In the genomic region with DNA sequence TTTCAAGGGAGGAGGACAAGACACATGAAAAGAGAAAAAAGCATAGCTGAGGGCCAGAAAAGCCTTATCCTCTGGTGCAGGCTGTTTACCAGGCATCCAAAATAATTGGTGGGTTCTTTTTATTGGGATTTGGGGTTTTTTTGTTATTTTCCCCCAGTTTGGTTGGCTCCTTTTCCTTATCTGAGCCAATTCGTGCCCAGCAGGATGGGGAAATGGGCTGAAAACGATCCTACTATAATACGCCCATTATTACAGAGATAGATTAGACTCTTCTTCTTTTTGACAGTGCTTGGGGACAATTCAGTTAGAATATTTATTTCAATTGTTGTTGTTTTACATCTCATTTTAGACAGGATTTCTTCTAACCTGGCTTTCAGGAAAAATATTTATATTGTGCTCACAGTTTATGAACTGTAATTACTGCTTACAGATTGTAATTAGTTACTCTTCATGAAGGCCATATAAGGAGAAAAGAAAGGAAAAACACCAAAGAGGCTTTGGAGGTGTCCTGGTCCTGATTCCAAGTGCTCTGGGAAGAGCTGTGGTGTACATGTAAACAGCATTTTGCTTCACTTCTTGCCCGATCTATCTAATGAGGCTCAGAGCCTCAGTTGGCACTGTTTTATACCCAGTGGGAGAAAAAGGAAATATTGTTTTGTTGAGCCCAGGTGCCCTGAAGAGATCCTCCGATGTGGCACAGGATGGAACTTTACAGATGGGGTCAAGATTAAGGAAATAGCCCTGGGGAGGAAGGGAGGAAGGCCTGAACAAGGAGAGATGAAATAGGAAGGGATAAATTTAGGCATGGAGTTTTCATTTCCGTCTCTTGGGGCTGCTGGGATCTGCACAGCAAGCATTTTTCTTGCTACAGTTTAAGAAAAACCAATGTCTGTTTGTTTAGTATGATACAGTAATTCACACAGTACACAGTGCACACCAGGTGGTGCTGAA, we compare ENCODE assay signal across 8 cellular contexts. TPM values are rescaled to one million over a fixed set of nuclear protein-coding genes. Genes with fewer than 3 reads are reported as not detected.
A peak's percentile ranks its signal among the peaks of the same experiment; 100 is the strongest.
DNase-seq lines count a peak whose midpoint lies in the region; ATAC-seq and TF ChIP-seq lines count a peak whose summit lies in the region.

No MANE protein-coding gene starts in this region.

- H3K4me1 ChIP-seq in Panc1 (ENCODE audit: control insufficient read depth, insufficient read depth, low read length) (peaks cover 14% of the 10 kb centered on the region), duodenal mucosa (ENCODE audit: control insufficient read depth in 1 of 2, insufficient read depth in 2 of 2, low read length in 2 of 2) (peaks cover 13 to 20% of the 10 kb centered on the region in 2 donors), vagina (peaks cover 52% of the 10 kb centered on the region)

- TF ChIP-seq POLR2A in vagina (IDR thresholded peaks at IDR 0.05) = no peak

- no peaks in the 10 kb centered on the region for H3K27me3 Mint-ChIP-seq in mesothelial cell of epicardium (ENCODE audit: low read depth)

- BruUV-seq in Panc1 (replicated peaks; lab: Mats Ljungman, UMichigan) = TSS peak; percentile 98

- POLR2A ChIA-PET in AG04449 (lab: Yijun Ruan, JAX) (interaction anchor here (0.8 to 2.7 kb wide), 5 partner anchors 11 to 159 kb away, joined by 3 to 13 read pairs (median 3); a partner anchor contains a TSS), Panc1 (lab: Charles Lee) (interaction anchor here (0.6 to 1.2 kb wide), 3 partner anchors 10 to 245 kb away, joined by 3 to 7 read pairs (median 6); a partner anchor contains a TSS)

- H3K27ac Mint-ChIP-seq in mesothelial cell of epicardium = peak overlapping the region; percentile 98

- ATAC-seq in Panc1 (no peak), GM18519 (IDR thresholded peaks at IDR 0.05; ENCODE audit: low FRiP score, unreplicated experiment) (no peak)

- DNase-seq in AG04449 (ENCODE audit: low read depth, low spot score) (no peak), GM13977 (ENCODE audit: low spot score) (no peak), Panc1 (ENCODE audit: low read depth, low spot score) (no peak), mesothelial cell of epicardium (ENCODE audit: low spot score in 2 of 2, unreplicated experiment in 2 of 2) (no peak), vagina (ENCODE audit: extremely low spot score in 2 of 2) (no peak), 8988T (no peak)

- H3K9ac ChIP-seq in duodenal mucosa (ENCODE audit: low read depth in 1 of 2, low read length in 2 of 2) = peak overlapping the region; percentile 66 to 99

- H3K4me3 Mint-ChIP-seq in mesothelial cell of epicardium = peak overlapping the region; percentile 91

- H3K36me3 ChIP-seq in Panc1 (ENCODE audit: control insufficient read depth, insufficient read depth, low read length) (peaks cover 3% of the 10 kb centered on the region; the same call in 1 of the 2 replicates), duodenal mucosa (ENCODE audit: control insufficient read depth in 1 of 2, insufficient read depth in 2 of 2, low read length in 2 of 2) (peaks cover 0 to 4% of the 10 kb centered on the region in 2 donors), vagina (no peaks in the 10 kb centered on the region)

- intact Hi-C loops in Panc1 (cut with micrococcal nuclease; ENCODE audit: unreplicated experiment) (no loop called here), vagina (cut with DNase I) (no loop called here)

- H3K9me3 ChIP-seq in Panc1 (ENCODE audit: control insufficient read depth, insufficient read depth, low read depth, low read length) (no peaks in the 10 kb centered on the region), duodenal mucosa (ENCODE audit: control insufficient read depth in 1 of 2, low read length in 2 of 2) (no peaks in the 10 kb centered on the region), vagina (no peaks in the 10 kb centered on the region)

- CTCF ChIA-PET in AG04449 (lab: Yijun Ruan, JAX) = interaction anchor here (1.0 to 6.0 kb wide), 4 partner anchors 13 to 204 kb away, joined by 3 to 82 read pairs (median 3); no protein-coding TSS in a partner anchor
- CTCF ChIA-PET in Panc1 (lab: Charles Lee) = interaction anchor here (0.5 to 0.7 kb wide), 2 partner anchors 163 to 311 kb away, joined by 8 to 13 read pairs; no protein-coding TSS in a partner anchor

- peaks cover 9% of the 10 kb centered on the region for H3K36me3 Mint-ChIP-seq in mesothelial cell of epicardium

- H3K4me1 Mint-ChIP-seq in mesothelial cell of epicardium = peaks cover 29% of the 10 kb centered on the region

- H3K4me3 ChIP-seq in AG04449 (ENCODE audit: low read depth, low read length) = peak overlapping the region; percentile 88
- peak overlapping the region; percentile 64 to 92 for H3K4me3 ChIP-seq in Panc1 (ENCODE audit: low read depth in 2 of 2, low read length in 2 of 2)
- H3K4me3 ChIP-seq in duodenal mucosa (ENCODE audit: low read depth in 1 of 2, low read length in 2 of 2) = peak overlapping the region; percentile 84 to 96
- peak overlapping the region; percentile 71 for H3K4me3 ChIP-seq in vagina

- no peaks in the 10 kb centered on the region for H3K27me3 ChIP-seq in Panc1 (ENCODE audit: control insufficient read depth, insufficient read depth, low read length)
- no peaks in the 10 kb centered on the region for H3K27me3 ChIP-seq in duodenal mucosa (ENCODE audit: control insufficient read depth in 1 of 2, insufficient read depth in 2 of 2, low read length in 2 of 2)
- no peaks in the 10 kb centered on the region for H3K27me3 ChIP-seq in vagina

- in situ Hi-C loops in GM13977 (cut with MboI; ENCODE audit: low pct_unique_long_range_greater_than_20kb, low sequenced_read_pairs, unreplicated experiment) = no loop called here
- in situ Hi-C loops in Panc1 (cut with HindIII; ENCODE audit: low pct_unique_long_range_greater_than_20kb, low sequenced_read_pairs) = no loop called here

- no peak for TF ChIP-seq CTCF in AG04449 (IDR thresholded peaks at IDR 0.05; ENCODE audit: insufficient read depth, low read length, missing control alignments)
- TF ChIP-seq CTCF in GM13977 (IDR thresholded peaks at IDR 0.05; ENCODE audit: extremely low read depth, insufficient read depth, missing control alignments) = peak; percentile 3
- TF ChIP-seq CTCF in Panc1 (IDR thresholded peaks at IDR 0.05) = no peak
- TF ChIP-seq CTCF in mesothelial cell of epicardium (IDR thresholded peaks at IDR 0.05; ENCODE audit: unreplicated experiment) = no peak
- peak in 1 of 3 experiments; percentile 5 for TF ChIP-seq CTCF in vagina (IDR thresholded peaks at IDR 0.05)

- H3K27ac ChIP-seq in Panc1 (ENCODE audit: low read length) (peak overlapping the region; percentile 95), duodenal mucosa (ENCODE audit: low read depth, low read length) (peak overlapping the region; percentile 81), vagina (peak overlapping the region; percentile 90)

- H3K9me3 Mint-ChIP-seq in mesothelial cell of epicardium = no peaks in the 10 kb centered on the region

RNA-seq across cellular contexts. Expression of a gene that starts 0.6 kb away (rescaled TPM):
- total RNA-seq in Panc1 (2021; ENCODE audit: unreplicated experiment) (57.2 TPM), mesothelial cell of epicardium (35.9 to 38.8 TPM (median 37.6 TPM) in 3 replicates), vagina (21.6 TPM)
- 28.2 TPM for polyA plus RNA-seq in Panc1 (2012; ENCODE audit: insufficient read length)

RNA-seq across cellular contexts. Expression of a gene that starts 11.1 kb away (rescaled TPM):
- total RNA-seq in Panc1 (2021; ENCODE audit: unreplicated experiment) (136 TPM), mesothelial cell of epicardium (240 to 261 TPM (median 252 TPM) in 3 replicates), vagina (108 TPM)
- 97.6 TPM for polyA plus RNA-seq in Panc1 (2012; ENCODE audit: insufficient read length)

RNA-seq across cellular contexts. Expression of a gene that starts 59.0 kb away (rescaled TPM):
- total RNA-seq in Panc1 (2021; ENCODE audit: unreplicated experiment) (not detected), mesothelial cell of epicardium (not detected in 3 replicates), vagina (not detected)
- not detected for polyA plus RNA-seq in Panc1 (2012; ENCODE audit: insufficient read length)
